ENCODE assay signal across 26 cellular contexts in the genomic region with DNA sequence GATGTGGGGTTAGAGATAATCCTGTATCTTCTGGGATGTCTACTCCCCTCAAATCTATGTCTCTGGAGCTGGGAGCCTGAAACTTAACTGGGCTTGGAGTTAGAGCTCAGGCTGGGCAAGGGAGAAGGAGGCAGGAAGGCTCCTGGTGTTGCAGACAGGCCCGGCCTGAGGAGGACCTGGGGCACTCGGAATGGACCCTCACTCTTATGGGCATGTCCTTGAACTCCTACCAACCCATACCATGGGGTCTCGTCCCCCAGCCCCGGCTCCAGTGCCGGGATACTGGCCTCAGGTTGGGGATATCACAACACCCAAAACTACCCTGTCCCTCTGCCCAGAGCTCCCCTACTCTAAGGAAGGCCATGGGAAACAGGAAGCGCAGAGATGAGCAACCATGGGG. TPM values are rescaled to one million over a fixed set of nuclear protein-coding genes. Genes with fewer than 3 reads are reported as not detected.
"Had no signal": no experiment of that assay in that cellular context is flagged by ENCODE, and none has a peak within 500 bp of the region (broad histone marks: within the 10 kb centered on the region; RNA-seq: fewer than 3 reads in every experiment).

No MANE protein-coding gene starts in this region.

- DNase-seq: activated CD4-positive, alpha-beta memory T cell treated with anti-CD3 and anti-CD28 coated beads, Interleukin-2, amount 10 ng/mL, durations not matched to agents 7 days and 5 days; activated CD4-positive, alpha-beta T cell treated with anti-CD3 and anti-CD28 coated beads for 36 hours; activated CD4-positive, alpha-beta T cell treated with anti-CD3 and anti-CD28 coated beads, Interleukin-2, amount 10 ng/mL, durations not matched to agents 7 days and 5 days; activated CD4-positive, alpha-beta T cell treated with anti-CD3 and anti-CD28 coated beads, Interleukin-2, amount 50 U/mL, for 4 hours; activated CD4-positive, CD25-positive, alpha-beta regulatory T cell; activated CD4-positive, CD25-positive, alpha-beta regulatory T cell treated with anti-CD3 and anti-CD28 coated beads, Interleukin-2, amount 50 U/mL, for 72 hours; activated CD8-positive, alpha-beta memory T cell treated with anti-CD3 and anti-CD28 coated beads, Interleukin-2, amount 50 U/mL, for 48 hours; activated naive CD4-positive, alpha-beta T cell treated with anti-CD3 and anti-CD28 coated beads for 36 hours; activated naive CD8-positive, alpha-beta T cell treated with anti-CD3 and anti-CD28 coated beads for 36 hours; activated T-cell treated with anti-CD3 and anti-CD28 coated beads for 4 hours; activated T-cell treated with anti-CD3 and anti-CD28 coated beads, Interleukin-2, amount 50 U/mL, for 24 hours; activated T-cell treated with anti-CD3 and anti-CD28 coated beads, Interleukin-2, amount 50 U/mL, for 72 hours; amniotic stem cell; body of pancreas; central memory CD4-positive, alpha-beta T cell; cerebellar nuclear complex; effector memory CD4-positive, alpha-beta T cell; erythroblast; foreskin melanocyte; T-helper 2 cell had no signal

- H3K9me3 ChIP-seq: body of pancreas, esophagus muscularis mucosa had no signal

- H3K27ac Mint-ChIP-seq: activated CD4-positive, alpha-beta memory T cell treated with anti-CD3 and anti-CD28 coated beads, Interleukin-2, amount 10 ng/mL, durations not matched to agents 7 days and 5 days; activated CD4-positive, alpha-beta T cell treated with anti-CD3 and anti-CD28 coated beads for 36 hours; activated CD4-positive, alpha-beta T cell treated with anti-CD3 and anti-CD28 coated beads, Interleukin-2, amount 10 ng/mL, durations not matched to agents 7 days and 5 days; activated naive CD4-positive, alpha-beta T cell treated with anti-CD3 and anti-CD28 coated beads for 36 hours; activated naive CD4-positive, alpha-beta T cell treated with anti-CD3 and anti-CD28 coated beads, Interleukin-2, amount 50 U/mL, for 24 hours; activated naive CD8-positive, alpha-beta T cell treated with anti-CD3 and anti-CD28 coated beads for 36 hours; activated T-cell treated with anti-CD3 and anti-CD28 coated beads, Interleukin-2, amount 50 U/mL, for 24 hours; activated T-cell treated with anti-CD3 and anti-CD28 coated beads, Interleukin-2, amount 50 U/mL, for 72 hours; dendritic cell treated with granulocyte-macrophage colony-stimulating factor and Interleukin-4, amounts not matched to agents 40 ng/mL and 50 ng/mL, for 4 days had no signal

- H3K27me3 Mint-ChIP-seq: activated CD4-positive, alpha-beta memory T cell treated with anti-CD3 and anti-CD28 coated beads, Interleukin-2, amount 10 ng/mL, durations not matched to agents 7 days and 5 days; activated CD4-positive, alpha-beta T cell treated with anti-CD3 and anti-CD28 coated beads for 36 hours; activated CD4-positive, alpha-beta T cell treated with anti-CD3 and anti-CD28 coated beads, Interleukin-2, amount 10 ng/mL, durations not matched to agents 7 days and 5 days; activated naive CD4-positive, alpha-beta T cell treated with anti-CD3 and anti-CD28 coated beads, Interleukin-2, amount 50 U/mL, for 24 hours; activated naive CD8-positive, alpha-beta T cell treated with anti-CD3 and anti-CD28 coated beads for 36 hours; activated T-cell treated with anti-CD3 and anti-CD28 coated beads, Interleukin-2, amount 50 U/mL, for 24 hours; dendritic cell treated with granulocyte-macrophage colony-stimulating factor and Interleukin-4, amounts not matched to agents 40 ng/mL and 50 ng/mL, for 4 days had no signal

- H3K27me3 ChIP-seq: body of pancreas, dorsolateral prefrontal cortex, esophagus muscularis mucosa had no signal

- H3K9me3 Mint-ChIP-seq: activated CD4-positive, alpha-beta memory T cell treated with anti-CD3 and anti-CD28 coated beads, Interleukin-2, amount 10 ng/mL, durations not matched to agents 7 days and 5 days; activated CD4-positive, alpha-beta T cell treated with anti-CD3 and anti-CD28 coated beads, Interleukin-2, amount 10 ng/mL, durations not matched to agents 7 days and 5 days; activated naive CD4-positive, alpha-beta T cell treated with anti-CD3 and anti-CD28 coated beads for 36 hours; activated naive CD4-positive, alpha-beta T cell treated with anti-CD3 and anti-CD28 coated beads, Interleukin-2, amount 50 U/mL, for 24 hours; activated naive CD8-positive, alpha-beta T cell treated with anti-CD3 and anti-CD28 coated beads for 36 hours; activated T-cell treated with anti-CD3 and anti-CD28 coated beads, Interleukin-2, amount 50 U/mL, for 24 hours; activated T-cell treated with anti-CD3 and anti-CD28 coated beads, Interleukin-2, amount 50 U/mL, for 72 hours; dendritic cell treated with granulocyte-macrophage colony-stimulating factor and Interleukin-4, amounts not matched to agents 40 ng/mL and 50 ng/mL, for 4 days had no signal

- H3K4me3 ChIP-seq: body of pancreas, coronary artery, dorsolateral prefrontal cortex, esophagus muscularis mucosa had no signal

- ATAC-seq: activated CD4-positive, alpha-beta T cell treated with anti-CD3 and anti-CD28 coated beads for 36 hours; activated T-cell treated with anti-CD3 and anti-CD28 coated beads, Interleukin-2, amount 50 U/mL, for 72 hours; body of pancreas had no signal

- H3K4me3 Mint-ChIP-seq: activated CD4-positive, alpha-beta memory T cell treated with anti-CD3 and anti-CD28 coated beads, Interleukin-2, amount 10 ng/mL, durations not matched to agents 7 days and 5 days; activated CD4-positive, alpha-beta T cell treated with anti-CD3 and anti-CD28 coated beads for 36 hours; activated CD4-positive, alpha-beta T cell treated with anti-CD3 and anti-CD28 coated beads, Interleukin-2, amount 10 ng/mL, durations not matched to agents 7 days and 5 days; activated naive CD4-positive, alpha-beta T cell treated with anti-CD3 and anti-CD28 coated beads for 36 hours; activated naive CD4-positive, alpha-beta T cell treated with anti-CD3 and anti-CD28 coated beads, Interleukin-2, amount 50 U/mL, for 24 hours; activated naive CD8-positive, alpha-beta T cell treated with anti-CD3 and anti-CD28 coated beads for 36 hours; activated T-cell treated with anti-CD3 and anti-CD28 coated beads, Interleukin-2, amount 50 U/mL, for 24 hours; activated T-cell treated with anti-CD3 and anti-CD28 coated beads, Interleukin-2, amount 50 U/mL, for 72 hours; dendritic cell treated with granulocyte-macrophage colony-stimulating factor and Interleukin-4, amounts not matched to agents 40 ng/mL and 50 ng/mL, for 4 days had no signal

- H3K36me3 Mint-ChIP-seq: activated naive CD4-positive, alpha-beta T cell treated with anti-CD3 and anti-CD28 coated beads, Interleukin-2, amount 50 U/mL, for 24 hours; activated naive CD8-positive, alpha-beta T cell treated with anti-CD3 and anti-CD28 coated beads for 36 hours had no signal

- H3K4me1 ChIP-seq: body of pancreas, esophagus muscularis mucosa had no signal

- H3K27ac ChIP-seq: body of pancreas, coronary artery, dorsolateral prefrontal cortex, esophagus muscularis mucosa had no signal

- H3K4me1 Mint-ChIP-seq: activated CD4-positive, alpha-beta T cell treated with anti-CD3 and anti-CD28 coated beads for 36 hours; activated CD4-positive, alpha-beta T cell treated with anti-CD3 and anti-CD28 coated beads, Interleukin-2, amount 10 ng/mL, durations not matched to agents 7 days and 5 days; activated naive CD4-positive, alpha-beta T cell treated with anti-CD3 and anti-CD28 coated beads, Interleukin-2, amount 50 U/mL, for 24 hours; activated naive CD8-positive, alpha-beta T cell treated with anti-CD3 and anti-CD28 coated beads for 36 hours had no signal

RNA-seq across cellular contexts. Expression of gene SCN5A, which starts 45.2 kb away (rescaled TPM):
- total RNA-seq: activated CD4-positive, alpha-beta T cell treated with anti-CD3 and anti-CD28 coated beads, Interleukin-2, amount 10 ng/mL, durations not matched to agents 7 days and 5 days; T-helper 1 cell treated with Interleukin-12 subunit alpha and Interleukin-12 subunit beta and Interleukin-4 antibody, amounts not matched to agents 30 ng/mL and 1 ng/mL, for 36 hours had no signal
